In the genomic region with DNA sequence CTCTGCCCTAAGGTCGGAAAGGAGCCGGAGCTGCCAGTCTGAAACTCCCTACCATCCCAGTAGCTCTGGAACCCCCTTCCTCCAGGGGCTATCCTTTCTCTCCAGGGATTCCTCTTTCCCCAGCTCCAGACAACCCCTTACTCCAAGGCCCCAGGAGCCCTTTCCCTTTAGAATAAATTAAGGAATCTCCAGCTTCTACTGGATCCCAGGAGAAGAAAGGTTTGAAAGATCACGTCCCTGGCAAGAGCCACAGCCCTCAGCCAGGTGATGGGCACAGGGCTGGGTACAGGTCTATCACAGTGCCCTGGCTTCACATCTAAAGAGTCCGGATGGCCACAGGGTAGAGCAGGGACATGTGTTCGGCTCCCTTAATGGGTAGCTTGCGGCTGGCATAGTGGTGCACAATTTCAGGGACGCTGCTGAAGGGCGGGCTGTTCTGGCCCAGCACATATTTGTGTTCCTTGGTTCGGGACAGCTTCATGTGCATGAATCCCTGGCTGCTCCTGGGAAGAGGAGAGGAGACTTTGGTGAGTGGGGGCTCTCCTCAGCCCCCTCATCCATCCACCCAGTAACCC, we compare ENCODE assay signal across 7 cellular contexts. TPM values are rescaled to one million over a fixed set of nuclear protein-coding genes. Genes with fewer than 3 reads are reported as not detected.
DNase-seq lines count a peak whose midpoint lies in the region; ATAC-seq, FAIRE-seq and TF ChIP-seq lines count a peak whose summit lies in the region.

No MANE protein-coding gene starts in this region.

- peak overlapping the region; percentile 73 for H3K4me3 ChIP-seq in HUES64 (ENCODE audit: low read length)
- H3K4me3 ChIP-seq in keratinocyte (ENCODE audit: control insufficient read depth in 2 of 3, extremely low read depth in 1 of 3, insufficient read depth in 2 of 3, low read depth in 1 of 3, low read length in 3 of 3): peak overlapping the region in 1 of 3 experiments; percentile 34

- H3K27me3 Mint-ChIP-seq in activated naive CD8-positive, alpha-beta T cell: no peaks in the 10 kb centered on the region
- H3K27me3 Mint-ChIP-seq in stimulated activated naive B cell treated with anti-CD40 and anti-IgM and Interleukin-4, amounts not matched to agents 10 μg/mL and 1 μg/mL and 100 μg/mL, for 72 hours: no peaks in the 10 kb centered on the region

- H3K9me3 ChIP-seq in HUES64 (ENCODE audit: insufficient read depth, low read depth, low read length) (no peaks in the 10 kb centered on the region), keratinocyte (ENCODE audit: control insufficient read depth, low read depth, low read length) (no peaks in the 10 kb centered on the region)

- H3K79me2 ChIP-seq in keratinocyte (ENCODE audit: control insufficient read depth, insufficient read depth, low read length): no peaks in the 10 kb centered on the region

- TF ChIP-seq POLR2A in H54 (IDR thresholded peaks at IDR 0.05; ENCODE audit: low read depth, low read length): no peak

- no peak for TF ChIP-seq CTCF in keratinocyte (optimal IDR thresholded peaks at IDR 0.05 in 1 of 3, IDR thresholded peaks at IDR 0.05 in 1 of 3, conservative IDR thresholded peaks at IDR 0.05 in 1 of 3; ENCODE audit: extremely low read depth in 1 of 3, insufficient read depth in 2 of 3, low read length in 3 of 3)

- no peak overlapping the region for H2AFZ ChIP-seq in keratinocyte (ENCODE audit: control insufficient read depth, low read length)

- no peaks in the 10 kb centered on the region for H4K20me1 ChIP-seq in keratinocyte (ENCODE audit: control insufficient read depth, extremely low read depth, insufficient read depth, low read length)

- no peak for ATAC-seq in stimulated activated naive B cell treated with anti-CD40 and anti-IgM and Interleukin-4, amounts not matched to agents 10 μg/mL and 1 μg/mL and 100 μg/mL, for 72 hours (replicated peaks)

- H3K9ac ChIP-seq in HUES64 (ENCODE audit: low read depth, low read length) (0 out of 2 replicates have a peak overlapping the region, but pooled peaks have one; percentile 10), keratinocyte (ENCODE audit: control insufficient read depth, extremely low read depth, insufficient read depth, low read length) (no peak overlapping the region)

- 70% methylated on average over 9 of the region's 9 CpGs for whole genome bisulfite sequencing in HUES64

- H3K9me1 ChIP-seq in keratinocyte (ENCODE audit: control insufficient read depth, extremely low read depth, insufficient read depth, low read length): no peaks in the 10 kb centered on the region

- peak overlapping the region; percentile 64 for H3K27ac Mint-ChIP-seq in activated naive CD8-positive, alpha-beta T cell
- peak overlapping the region; percentile 91 for H3K27ac Mint-ChIP-seq in stimulated activated naive B cell treated with anti-CD40 and anti-IgM and Interleukin-4, amounts not matched to agents 10 μg/mL and 1 μg/mL and 100 μg/mL, for 72 hours

- dilution Hi-C loops in keratinocyte (cut with MboI; ENCODE audit: extremely low pct_ligation_motif_present, low sequenced_read_pairs): no loop called here

- FAIRE-seq in keratinocyte (lab: Jason Lieb, UNC): no peak
- FAIRE-seq in H54 (lab: Jason Lieb, UNC): no peak

- H3K4me2 ChIP-seq in keratinocyte (ENCODE audit: control insufficient read depth, extremely low read depth, insufficient read depth, low read depth, low read length): peak overlapping the region; percentile 77

- H3K4me1 ChIP-seq in HUES64 (ENCODE audit: insufficient read depth, low read length) (peaks cover 19% of the 10 kb centered on the region), keratinocyte (ENCODE audit: control insufficient read depth, extremely low read depth, insufficient read depth, low read length) (peaks cover 15% of the 10 kb centered on the region)

- H3K27ac ChIP-seq in HUES64 (ENCODE audit: low read depth, low read length) (no peak overlapping the region; the same call in 1 of the 2 replicates), keratinocyte (ENCODE audit: control insufficient read depth, insufficient read depth, low read length) (no peak overlapping the region)

- H3K27me3 ChIP-seq in HUES64 (ENCODE audit: insufficient read depth, low read length) (no peaks in the 10 kb centered on the region), keratinocyte (ENCODE audit: control insufficient read depth, extremely low read depth, insufficient read depth, low read length) (no peaks in the 10 kb centered on the region)

- no peaks in the 10 kb centered on the region for H3K9me3 Mint-ChIP-seq in activated naive CD8-positive, alpha-beta T cell (ENCODE audit: low read depth)
- no peaks in the 10 kb centered on the region for H3K9me3 Mint-ChIP-seq in stimulated activated naive B cell treated with anti-CD40 and anti-IgM and Interleukin-4, amounts not matched to agents 10 μg/mL and 1 μg/mL and 100 μg/mL, for 72 hours

- peaks cover 2% of the 10 kb centered on the region for H3K36me3 Mint-ChIP-seq in activated naive CD8-positive, alpha-beta T cell
- H3K36me3 Mint-ChIP-seq in stimulated activated naive B cell treated with anti-CD40 and anti-IgM and Interleukin-4, amounts not matched to agents 10 μg/mL and 1 μg/mL and 100 μg/mL, for 72 hours: peaks cover 8 to 16% of the 10 kb centered on the region in 2 donors

- peaks cover 5% of the 10 kb centered on the region for H3K4me1 Mint-ChIP-seq in activated naive CD8-positive, alpha-beta T cell (ENCODE audit: low read depth)
- H3K4me1 Mint-ChIP-seq in stimulated activated naive B cell treated with anti-CD40 and anti-IgM and Interleukin-4, amounts not matched to agents 10 μg/mL and 1 μg/mL and 100 μg/mL, for 72 hours: peaks cover 32 to 63% of the 10 kb centered on the region in 2 donors

- H3K4me3 Mint-ChIP-seq in activated naive CD8-positive, alpha-beta T cell: peak overlapping the region; percentile 69
- H3K4me3 Mint-ChIP-seq in stimulated activated naive B cell treated with anti-CD40 and anti-IgM and Interleukin-4, amounts not matched to agents 10 μg/mL and 1 μg/mL and 100 μg/mL, for 72 hours: peak overlapping the region; percentile 81

- DNase-seq in keratinocyte (ENCODE audit: low read depth, low spot score) (no peak), GF-D8 (lab: John Stamatoyannopoulos, UW) (no peak), H54 (ENCODE audit: insufficient read length, low spot score) (no peak)
- DNase-seq in stimulated activated naive B cell treated with anti-CD40 and anti-IgM and Interleukin-4, amounts not matched to agents 10 μg/mL and 1 μg/mL and 100 μg/mL, for 72 hours: no peak
- DNase-seq in stimulated activated CD4-positive, alpha-beta T cell treated with anti-CD3 and anti-CD28 coated beads, Interleukin-12 subunit alpha, Interleukin-12 subunit beta, amount 100 ng/mL, for 4 hours: no peak

- 0 out of 2 replicates have a peak, but pooled peaks cover 4% of the 10 kb centered on the region for H3K36me3 ChIP-seq in HUES64 (ENCODE audit: insufficient read depth, low read length)
- H3K36me3 ChIP-seq in keratinocyte (ENCODE audit: control insufficient read depth in 2 of 2, extremely low read depth in 1 of 2, insufficient read depth in 2 of 2, low read length in 2 of 2): peaks cover 8 to 15% of the 10 kb centered on the region in 2 experiments

RNA-seq across cellular contexts. Expression of a gene that starts 20.0 kb away (rescaled TPM):
- polyA plus RNA-seq in HUES64 (2013, experiment 1 of 2): 30.3 TPM
- polyA plus RNA-seq in HUES64 (2013, experiment 2 of 2): 35.4 TPM
- 0.24 to 0.57 TPM (median 0.26 TPM) in 3 replicates for polyA plus RNA-seq in keratinocyte
- polyA plus RNA-seq in keratinocyte (2011; ENCODE audit: low read depth): 2.0 TPM
- polyA plus RNA-seq in keratinocyte (2011; cell fraction: cytosol; rRNA removed): 0.30 and 0.35 TPM in 2 replicates
- polyA plus RNA-seq in keratinocyte (2011; cell fraction: nucleus; rRNA removed): 0.55 and 0.59 TPM in 2 replicates
- polyA plus RNA-seq in keratinocyte (2012; ENCODE audit: low replicate concordance): 0.30 and 8.9 TPM in 2 replicates
- 0.63 TPM in 1 of 3 replicates, not detected in the others for polyA minus RNA-seq in keratinocyte
- polyA minus RNA-seq in keratinocyte (2011; cell fraction: cytosol; rRNA and poly(A)+ RNA removed): not detected
- polyA minus RNA-seq in keratinocyte (2011; cell fraction: nucleus; rRNA and poly(A)+ RNA removed): 0.53 and 0.85 TPM in 2 replicates

RNA-seq across cellular contexts. Expression of a gene that starts 37.9 kb away (rescaled TPM):
- 0.15 TPM for polyA plus RNA-seq in HUES64 (2013, experiment 1 of 2)
- 0.13 TPM for polyA plus RNA-seq in HUES64 (2013, experiment 2 of 2)
- polyA plus RNA-seq in keratinocyte: 13.6 to 32.5 TPM (median 16.3 TPM) in 3 replicates
- 28.6 TPM for polyA plus RNA-seq in keratinocyte (2011; ENCODE audit: low read depth)
- polyA plus RNA-seq in keratinocyte (2011; cell fraction: cytosol; rRNA removed): 5.0 and 5.6 TPM in 2 replicates
- polyA plus RNA-seq in keratinocyte (2011; cell fraction: nucleus; rRNA removed): 99.6 and 112 TPM in 2 replicates
- 24.7 and 76.3 TPM in 2 replicates for polyA plus RNA-seq in keratinocyte (2012; ENCODE audit: low replicate concordance)
- 53.5 to 83.7 TPM (median 55.5 TPM) in 3 replicates for polyA minus RNA-seq in keratinocyte
- polyA minus RNA-seq in keratinocyte (2011; cell fraction: cytosol; rRNA and poly(A)+ RNA removed): 10.7 TPM
- polyA minus RNA-seq in keratinocyte (2011; cell fraction: nucleus; rRNA and poly(A)+ RNA removed): 81.7 and 91.0 TPM in 2 replicates

RNA-seq across cellular contexts. Expression of a gene that starts 38.0 kb away (rescaled TPM):
- not detected for polyA plus RNA-seq in HUES64 (2013, experiment 1 of 2)
- polyA plus RNA-seq in HUES64 (2013, experiment 2 of 2): not detected
- 14.1 to 37.2 TPM (median 15.1 TPM) in 3 replicates for polyA plus RNA-seq in keratinocyte
- 31.6 TPM for polyA plus RNA-seq in keratinocyte (2011; ENCODE audit: low read depth)
- polyA plus RNA-seq in keratinocyte (2011; cell fraction: cytosol; rRNA removed): 10.0 and 11.2 TPM in 2 replicates
- polyA plus RNA-seq in keratinocyte (2011; cell fraction: nucleus; rRNA removed): 83.6 and 94.1 TPM in 2 replicates
- 12.9 and 111 TPM in 2 replicates for polyA plus RNA-seq in keratinocyte (2012; ENCODE audit: low replicate concordance)
- polyA minus RNA-seq in keratinocyte: 26.4 to 62.0 TPM (median 42.9 TPM) in 3 replicates
- 23.8 TPM for polyA minus RNA-seq in keratinocyte (2011; cell fraction: cytosol; rRNA and poly(A)+ RNA removed)
- polyA minus RNA-seq in keratinocyte (2011; cell fraction: nucleus; rRNA and poly(A)+ RNA removed): 36.1 and 44.3 TPM in 2 replicates

RNA-seq across cellular contexts. Expression of a gene that starts 53.6 kb away (rescaled TPM):
- polyA plus RNA-seq in HUES64 (2013, experiment 1 of 2): not detected
- polyA plus RNA-seq in HUES64 (2013, experiment 2 of 2): not detected
- polyA plus RNA-seq in keratinocyte: not detected in 3 replicates
- polyA plus RNA-seq in keratinocyte (2011; ENCODE audit: low read depth): not detected
- polyA plus RNA-seq in keratinocyte (2011; cell fraction: cytosol; rRNA removed): not detected in 2 replicates
- not detected in 2 replicates for polyA plus RNA-seq in keratinocyte (2011; cell fraction: nucleus; rRNA removed)
- 0.19 and 0.78 TPM in 2 replicates for polyA plus RNA-seq in keratinocyte (2012; ENCODE audit: low replicate concordance)
- not detected in 3 replicates for polyA minus RNA-seq in keratinocyte
- polyA minus RNA-seq in keratinocyte (2011; cell fraction: cytosol; rRNA and poly(A)+ RNA removed): not detected
- polyA minus RNA-seq in keratinocyte (2011; cell fraction: nucleus; rRNA and poly(A)+ RNA removed): not detected in 2 replicates

RNA-seq across cellular contexts. Expression of a gene that starts 53.7 kb away (rescaled TPM):
- polyA plus RNA-seq in HUES64 (2013, experiment 1 of 2): 0.05 TPM
- not detected for polyA plus RNA-seq in HUES64 (2013, experiment 2 of 2)
- 0.31 to 0.75 TPM (median 0.31 TPM) in 3 replicates for polyA plus RNA-seq in keratinocyte
- 2.3 TPM for polyA plus RNA-seq in keratinocyte (2011; ENCODE audit: low read depth)
- 0.18 TPM in 2 replicates for polyA plus RNA-seq in keratinocyte (2011; cell fraction: cytosol; rRNA removed)
- 3.1 and 4.8 TPM in 2 replicates for polyA plus RNA-seq in keratinocyte (2011; cell fraction: nucleus; rRNA removed)
- polyA plus RNA-seq in keratinocyte (2012; ENCODE audit: low replicate concordance): 0.22 and 3.1 TPM in 2 replicates
- 0.49 to 1.8 TPM (median 0.80 TPM) in 3 replicates for polyA minus RNA-seq in keratinocyte
- 0.38 TPM for polyA minus RNA-seq in keratinocyte (2011; cell fraction: cytosol; rRNA and poly(A)+ RNA removed)
- polyA minus RNA-seq in keratinocyte (2011; cell fraction: nucleus; rRNA and poly(A)+ RNA removed): 1.3 and 2.2 TPM in 2 replicates
